In the genomic region with DNA sequence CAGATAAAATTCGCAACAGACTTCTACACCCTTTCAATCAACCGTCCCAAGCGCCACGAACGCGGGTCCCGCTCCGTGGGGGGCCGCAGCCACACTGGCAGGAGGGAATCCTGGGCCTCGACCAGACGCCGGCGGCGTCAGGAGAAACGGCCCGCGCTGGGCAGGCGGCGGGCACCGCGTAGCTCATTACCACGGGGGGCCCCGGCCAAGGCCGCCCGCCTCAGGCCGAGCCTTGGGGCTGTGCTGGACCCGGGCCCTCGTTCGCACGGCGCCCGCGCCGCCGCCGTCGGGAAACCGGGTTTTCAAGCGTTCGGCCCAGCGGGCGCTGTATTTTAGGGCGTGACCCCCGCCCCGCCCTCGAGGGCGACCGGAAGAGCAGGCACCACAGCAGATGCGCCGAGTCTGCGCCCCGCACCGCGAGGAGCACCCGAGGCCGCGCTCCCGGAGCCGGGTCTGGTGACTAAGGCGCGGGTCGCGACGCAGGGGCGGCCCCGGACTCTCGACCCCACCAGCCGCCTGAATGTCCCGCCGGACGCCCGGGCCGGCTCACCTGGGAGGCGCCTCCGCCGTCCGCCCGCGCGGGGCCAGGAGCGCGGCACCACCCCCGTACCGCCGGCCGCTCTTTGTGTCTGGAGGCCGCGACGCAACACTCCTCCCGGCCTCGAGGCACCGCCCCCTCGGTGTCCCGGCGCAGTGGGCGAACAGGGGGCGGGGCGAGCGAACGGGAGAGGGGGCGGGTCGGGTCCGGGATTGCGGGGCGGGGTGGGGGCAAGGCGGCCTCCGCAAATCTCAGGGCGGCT, we compare ENCODE assay signal across 8 cellular contexts. TPM values are rescaled to one million over a fixed set of nuclear protein-coding genes. Genes with fewer than 3 reads are reported as not detected.
A peak's percentile ranks its signal among the peaks of the same experiment; 100 is the strongest.
DNase-seq lines count a peak whose midpoint lies in the region; ATAC-seq and TF ChIP-seq lines count a peak whose summit lies in the region.

A gene (minus strand): TSS at position 627 of the 800 bp plus-strand sequence. CDS start 58,944 bp downstream, outside the sequence.

- no peak for TF ChIP-seq CTCF in AG09309 (IDR thresholded peaks at IDR 0.05; ENCODE audit: control insufficient read depth, insufficient read depth, low read depth, low read length, missing control alignments)

- ATAC-seq in GM19397 (IDR thresholded peaks at IDR 0.05; ENCODE audit: unreplicated experiment) (peak; percentile 67), HG03280 (IDR thresholded peaks at IDR 0.05; ENCODE audit: unreplicated experiment) (no peak)

- no peak for DNase-seq in AG09309 (ENCODE audit: low read depth)
- DNase-seq in NCI-H128 (lab: John Stamatoyannopoulos, UW; ENCODE audit: unreplicated experiment), result peak; percentile 45
- peak; percentile 33 to 37 for DNase-seq in activated CD4-positive, alpha-beta T cell treated with anti-CD3 and anti-CD28 coated beads, Interleukin-2, amount 50 U/mL, for 4 hours
- DNase-seq in effector CD8-positive, alpha-beta T cell (lab: John Stamatoyannopoulos, UW), result peak; percentile 22
- peak; percentile 41 to 76 for DNase-seq in lung microvascular endothelial cell (ENCODE audit: low read depth in 2 of 2)
- peak; percentile 33 to 36 (median 35) for DNase-seq in stimulated activated CD4-positive, alpha-beta T cell treated with anti-CD3 and anti-CD28 coated beads, TNF-alpha, amount 100 ng/mL, for 4 hours (ENCODE audit: low read depth in 3 of 3)

- H3K4me3 ChIP-seq in AG09309 (ENCODE audit: control insufficient read depth, low read depth, low read length), result peak within 1 kb of the TSS; percentile 50

RNA-seq across cellular contexts. Expression of the gene that starts here (rescaled TPM):
- 10.5 and 21.0 TPM in 2 replicates for total RNA-seq in lung microvascular endothelial cell
